Comparison of ENCODE assay signal across 11 cellular contexts in genomic region chr2:237235383-237236095, GRCh38.
DNase-seq lines count a peak whose midpoint lies in the region; TF ChIP-seq lines count a peak whose summit lies in the region.
"Had no signal": no experiment of that assay in that cellular context is flagged by ENCODE, and none has a peak within 500 bp of the region (broad histone marks: within the 10 kb centered on the region; RNA-seq: fewer than 3 reads in every experiment).

No MANE protein-coding gene starts in this region.

- no peaks in the 10 kb centered on the region for H4K20me1 ChIP-seq in MM.1S (ENCODE audit: insufficient read depth, low read length)

- H2AFZ ChIP-seq in MM.1S (ENCODE audit: low read length), result no peak overlapping the region

- H3K4me2 ChIP-seq in MM.1S (ENCODE audit: low read depth, low read length), result no peak overlapping the region

- no peak for TF ChIP-seq EP300 in stomach (IDR thresholded peaks at IDR 0.05)

- H3K4me3 Mint-ChIP-seq in HFFc6, result peak overlapping the region; percentile 27; the same call in 1 of the 2 replicates

- H3K36me3 Mint-ChIP-seq in HFFc6 (ENCODE audit: low read depth), result peaks cover 19% of the 10 kb centered on the region

- intact Hi-C loops in stomach (cut with DNase I; ENCODE audit: low total_unique reads) (no loop called here), A673 (cut with micrococcal nuclease; ENCODE audit: unreplicated experiment) (no loop called here)

- H3K9me3 Mint-ChIP-seq in HFFc6, result peaks cover 7% of the 10 kb centered on the region

- DNase-seq in HFFc6 (peak; percentile 74), brain microvascular endothelial cell (peak; percentile 60), kidney tubule cell (ENCODE audit: low spot score) (peak; percentile 48), stomach (peak; percentile 66), A673 (ENCODE audit: low spot score) (no peak), MM.1S (no peak), NCI-H510A treated with DMSO at 0.1 percent for 48 hours (lab: John Stamatoyannopoulos, UW) (no peak)
- DNase-seq in effector CD4-positive, alpha-beta T cell, result no peak
- DNase-seq: DND-41, midbrain, NCI-H1417 had no signal

- BruUV-seq in A673 (replicated peaks; lab: Mats Ljungman, UMichigan), result no TSS peak

- no peak overlapping the region for H3K4me3 ChIP-seq in brain microvascular endothelial cell (ENCODE audit: low read depth, low read length)
- H3K4me3 ChIP-seq in stomach, result no peak overlapping the region
- H3K4me3 ChIP-seq in A673 (ENCODE audit: low read depth, low read length, poor library complexity, severe bottlenecking), result no peak overlapping the region
- H3K4me3 ChIP-seq in MM.1S (ENCODE audit: low read length), result no peak overlapping the region

- no peaks in the 10 kb centered on the region for H3K79me2 ChIP-seq in MM.1S (ENCODE audit: low read length)

- TF ChIP-seq POLR2A in stomach (IDR thresholded peaks at IDR 0.05), result no peak

- H3K4me1 ChIP-seq in stomach (peaks cover 0 to 30% (median 17%) of the 10 kb centered on the region in 4 donors), A673 (ENCODE audit: insufficient read depth, low read length, poor library complexity, severe bottlenecking) (no peaks in the 10 kb centered on the region), MM.1S (ENCODE audit: low read length) (no peaks in the 10 kb centered on the region)

- no peaks in the 10 kb centered on the region for H3K9me2 ChIP-seq in MM.1S (replicated peaks; ENCODE audit: insufficient read depth, low read length)

- CTCF ChIA-PET in A673 (lab: Charles Lee), result no interaction called here

- POLR2A ChIA-PET in A673 (lab: Charles Lee; ENCODE audit: low non-redundant PET), result no interaction called here

- WGBS in stomach, 5 donors, result 46 to 59% (median 55%) methylated on average over 6 of the region's 6 CpGs

- TF ChIP-seq CTCF in HFFc6 (IDR thresholded peaks at IDR 0.05), result no peak
- TF ChIP-seq CTCF in brain microvascular endothelial cell (IDR thresholded peaks at IDR 0.05; ENCODE audit: low read depth, low read length, missing control alignments), result no peak
- TF ChIP-seq CTCF in stomach (IDR thresholded peaks at IDR 0.05), result no peak
- TF ChIP-seq CTCF in A673 (conservative IDR thresholded peaks at IDR 0.05; ENCODE audit: low read depth, low read length), result no peak
- no peak for TF ChIP-seq CTCF in MM.1S (IDR thresholded peaks at IDR 0.05; ENCODE audit: low read length)

- H3K9me3 ChIP-seq in stomach (peaks cover 0 to 9% (median under 1%) of the 10 kb centered on the region in 4 donors), A673 (ENCODE audit: low read depth, low read length, poor library complexity, severe bottlenecking) (no peaks in the 10 kb centered on the region), MM.1S (replicated peaks; ENCODE audit: insufficient read depth, low read length) (no peaks in the 10 kb centered on the region)

- peak overlapping the region; percentile 67 for H3K27ac Mint-ChIP-seq in HFFc6

- no peaks in the 10 kb centered on the region for H3F3A ChIP-seq in MM.1S (ENCODE audit: insufficient read depth, low read length)

- H3K4me1 Mint-ChIP-seq in HFFc6 (ENCODE audit: low read depth), result peaks cover 45% of the 10 kb centered on the region

- H3K36me3 ChIP-seq in brain microvascular endothelial cell (replicated peaks), result no peaks in the 10 kb centered on the region
- no peaks in the 10 kb centered on the region for H3K36me3 ChIP-seq in stomach
- H3K36me3 ChIP-seq in A673 (ENCODE audit: insufficient read depth, low read length, poor library complexity, severe bottlenecking), result no peaks in the 10 kb centered on the region
- H3K36me3 ChIP-seq in MM.1S (replicated peaks; ENCODE audit: insufficient read depth, low read length), result no peaks in the 10 kb centered on the region

- H3K9ac ChIP-seq in MM.1S (ENCODE audit: low read length), result no peak overlapping the region

- no peak overlapping the region for H3K27ac ChIP-seq in brain microvascular endothelial cell
- peak overlapping the region in 3 of 5 donors; percentile 20 to 72 (median 69) for H3K27ac ChIP-seq in stomach
- H3K27ac ChIP-seq in A673 (ENCODE audit: low read depth, low read length, poor library complexity, severe bottlenecking), result no peak overlapping the region
- H3K27ac ChIP-seq in MM.1S (ENCODE audit: low read length), result no peak overlapping the region

- H3K27me3 ChIP-seq in brain microvascular endothelial cell (replicated peaks) (no peaks in the 10 kb centered on the region), stomach (no peaks in the 10 kb centered on the region), A673 (replicated peaks; ENCODE audit: insufficient read depth, low read depth, low read length, poor library complexity) (peaks cover 5% of the 10 kb centered on the region), MM.1S (replicated peaks; ENCODE audit: insufficient read depth, low read length) (no peaks in the 10 kb centered on the region)

- peaks cover 4% of the 10 kb centered on the region for H3K27me3 Mint-ChIP-seq in HFFc6 (ENCODE audit: insufficient read depth)

- in situ Hi-C loops in brain microvascular endothelial cell (cut with HindIII; ENCODE audit: low pct_ligation_motif_present, low sequenced_read_pairs), result no loop called here

Comparison
In these comparisons a context has a peak if more than half of its experiments do, and no peak if none do; other contexts are left out.
1. DNase-seq: peak in HFFc6 (single experiment), brain microvascular endothelial cell (single experiment), kidney tubule cell (single experiment) and stomach (single experiment); none in A673 (single experiment), effector CD4-positive, alpha-beta T cell (single experiment), MM.1S (single experiment) and NCI-H510A treated with DMSO at 0.1 percent for 48 hours (single experiment).
2. H3K27ac ChIP-seq: peak in stomach (3 of 5); none in brain microvascular endothelial cell (single experiment), A673 (single experiment) and MM.1S (single experiment).